13 cellular contexts compared by ENCODE assay signal in genomic region chr1:234260578-234260977, GRCh38.
DNase-seq lines count a peak whose midpoint lies in the region; ATAC-seq and TF ChIP-seq lines count a peak whose summit lies in the region.
"Had no signal": no experiment of that assay in that cellular context is flagged by ENCODE, and none has a peak within 500 bp of the region (broad histone marks: within the 10 kb centered on the region; RNA-seq: fewer than 3 reads in every experiment).

No MANE protein-coding gene starts in this region.

- no peak for TF ChIP-seq CTCF in mammary epithelial cell (conservative IDR thresholded peaks at IDR 0.05 in 1 of 2, IDR thresholded peaks at IDR 0.05 in 1 of 2; ENCODE audit: extremely low read depth in 1 of 2, insufficient read depth in 1 of 2, low read depth in 1 of 2, low read length in 2 of 2)

- H3K9me3 Mint-ChIP-seq in stimulated activated naive CD8-positive, alpha-beta T cell treated with anti-CD3 and anti-CD28 coated beads, Interleukin-15, Interleukin-2, amounts not matched to agents 100 ng/mL and 50 ng/mL, for 24 hours, result peaks cover 11% of the 10 kb centered on the region

- no peak overlapping the region for H3K9ac ChIP-seq in mammary epithelial cell (ENCODE audit: insufficient read depth, low read length)

- peaks cover 37% of the 10 kb centered on the region for H3K4me1 ChIP-seq in mammary epithelial cell (ENCODE audit: insufficient read depth, low read length)
- H3K4me1 ChIP-seq: heart right ventricle had no signal

- peaks cover 4% of the 10 kb centered on the region for H3K79me2 ChIP-seq in mammary epithelial cell (ENCODE audit: insufficient read depth, low read length)

- peak overlapping the region; percentile 41 for H2AFZ ChIP-seq in mammary epithelial cell (ENCODE audit: low read depth, low read length)

- ATAC-seq in GM19452 (IDR thresholded peaks at IDR 0.05; ENCODE audit: unreplicated experiment), result no peak
- ATAC-seq: heart right ventricle had no signal

- H3K4me2 ChIP-seq in mammary epithelial cell (ENCODE audit: insufficient read depth, low read depth, low read length), result no peak overlapping the region

- H4K20me1 ChIP-seq in mammary epithelial cell (ENCODE audit: insufficient read depth, low read length), result no peaks in the 10 kb centered on the region

- in situ Hi-C loops in mammary epithelial cell (cut with MboI; ENCODE audit: low sequenced_read_pairs in 2 of 2), result no loop called here

- no peaks in the 10 kb centered on the region for H3K36me3 ChIP-seq in mammary epithelial cell (ENCODE audit: insufficient read depth, low read length)
- H3K36me3 ChIP-seq: heart right ventricle had no signal

- H3K4me3 ChIP-seq in mammary epithelial cell (replicated peaks in 1 of 3; ENCODE audit: insufficient read depth in 1 of 3, low read depth in 2 of 3, low read length in 3 of 3), result no peak overlapping the region
- H3K4me3 ChIP-seq: heart right ventricle had no signal

- H3K27me3 ChIP-seq in mammary epithelial cell (ENCODE audit: insufficient read depth, low read length), result no peaks in the 10 kb centered on the region

- H3K4me3 Mint-ChIP-seq in stimulated activated naive CD8-positive, alpha-beta T cell treated with anti-CD3 and anti-CD28 coated beads, Interleukin-15, Interleukin-2, amounts not matched to agents 100 ng/mL and 50 ng/mL, for 24 hours, result no peak overlapping the region
- H3K4me3 Mint-ChIP-seq: memory B cell had no signal

- dilution Hi-C loops in mammary epithelial cell (cut with HindIII; ENCODE audit: low sequenced_read_pairs), result no loop called here

- H3K27ac ChIP-seq in mammary epithelial cell (ENCODE audit: insufficient read depth, low read depth, low read length), result peak overlapping the region; percentile 16
- H3K27ac ChIP-seq: heart right ventricle had no signal

- no TSS peak for BruUV-seq in mammary epithelial cell (replicated peaks; lab: Mats Ljungman, UMichigan)

- CTCF ChIA-PET in mammary epithelial cell (lab: Charles Lee; ENCODE audit: low non-redundant PET), result no interaction called here

- H3K36me3 Mint-ChIP-seq in stimulated activated naive CD8-positive, alpha-beta T cell treated with anti-CD3 and anti-CD28 coated beads, Interleukin-15, Interleukin-2, amounts not matched to agents 100 ng/mL and 50 ng/mL, for 24 hours (ENCODE audit: low read depth), result no peaks in the 10 kb centered on the region
- H3K36me3 Mint-ChIP-seq: memory B cell had no signal

- peaks cover 13% of the 10 kb centered on the region for H3K9me3 ChIP-seq in mammary epithelial cell (replicated peaks; ENCODE audit: insufficient read depth, low read length)

- intact Hi-C loops in mammary epithelial cell (cut with micrococcal nuclease), result no loop called here

- peak; percentile 9 for DNase-seq in activated T-cell treated with anti-CD3 and anti-CD28 coated beads for 24 hours (ENCODE audit: low read depth)
- DNase-seq in activated T-cell treated with anti-CD3 and anti-CD28 coated beads, Interleukin-2, amount 50 U/mL, for 1 hour, result no peak
- DNase-seq in RKO (ENCODE audit: low spot score), result peak; percentile 50
- peak; percentile 75 for DNase-seq in mammary epithelial cell
- DNase-seq in GM03348 (ENCODE audit: low spot score), result no peak
- DNase-seq in SIG-M5 (lab: John Stamatoyannopoulos, UW), result no peak
- DNase-seq: DND-41; effector CD8-positive, alpha-beta T cell; heart right ventricle; NCI-H187 treated with DMSO at 0.1 percent for 48 hours had no signal

- H3K27ac Mint-ChIP-seq in stimulated activated naive CD8-positive, alpha-beta T cell treated with anti-CD3 and anti-CD28 coated beads, Interleukin-15, Interleukin-2, amounts not matched to agents 100 ng/mL and 50 ng/mL, for 24 hours, result peak overlapping the region; percentile 27
- H3K27ac Mint-ChIP-seq: memory B cell had no signal

- H3K27me3 Mint-ChIP-seq in stimulated activated naive CD8-positive, alpha-beta T cell treated with anti-CD3 and anti-CD28 coated beads, Interleukin-15, Interleukin-2, amounts not matched to agents 100 ng/mL and 50 ng/mL, for 24 hours, result peaks cover 5% of the 10 kb centered on the region

- peaks cover 34% of the 10 kb centered on the region for H3K4me1 Mint-ChIP-seq in stimulated activated naive CD8-positive, alpha-beta T cell treated with anti-CD3 and anti-CD28 coated beads, Interleukin-15, Interleukin-2, amounts not matched to agents 100 ng/mL and 50 ng/mL, for 24 hours (ENCODE audit: low read depth)

- WGBS in mammary epithelial cell (ENCODE audit: low coverage, missing lambda C conversion rate), result 39% methylated on average over 7 of the region's 7 CpGs

Comparison
In these comparisons a context has a peak if more than half of its experiments do, and no peak if none do; other contexts are left out.
1. DNase-seq: peak in activated T-cell treated with anti-CD3 and anti-CD28 coated beads for 24 hours (single experiment), RKO (single experiment) and mammary epithelial cell (single experiment); none in activated T-cell treated with anti-CD3 and anti-CD28 coated beads, Interleukin-2, amount 50 U/mL, for 1 hour (single experiment), GM03348 (single experiment) and SIG-M5 (single experiment).